Comparison of ENCODE assay signal across 1 cellular context in genomic region chr12:108613548-108613947, GRCh38.
TF ChIP-seq lines count a peak whose summit lies in the region.

No MANE protein-coding gene starts in this region.

TF ChIP-seq in GM12878, 131 proteins besides CTCF, POLR2A, EP300 and RAD21 (continued from another document):
- TF ChIP-seq ATF3 (IDR thresholded peaks at IDR 0.05; ENCODE audit: borderline replicate concordance, extremely low read depth, low read depth, low read length) = no peak
- TF ChIP-seq JUND (IDR thresholded peaks at IDR 0.05; ENCODE audit: low read depth, low read length) = no peak
- no peak for TF ChIP-seq SP1 (IDR thresholded peaks at IDR 0.05; ENCODE audit: low read depth, low read length)
- no peak for TF ChIP-seq RUNX3 (IDR thresholded peaks at IDR 0.05; ENCODE audit: low read length)
- no peak for TF ChIP-seq CHD4 (IDR thresholded peaks at IDR 0.05)
- TF ChIP-seq SIX5 (IDR thresholded peaks at IDR 0.05; ENCODE audit: low read depth, low read length, severe bottlenecking) = no peak
- TF ChIP-seq ZNF384 (IDR thresholded peaks at IDR 0.05; ENCODE audit: borderline replicate concordance, low read depth, low read length) = no peak
- TF ChIP-seq RB1 (IDR thresholded peaks at IDR 0.05; ENCODE audit: borderline replicate concordance) = no peak
- no peak for TF ChIP-seq CUX1 (IDR thresholded peaks at IDR 0.05; ENCODE audit: insufficient replicate concordance, low read depth, low read length)
- no peak for TF ChIP-seq KLF5 (IDR thresholded peaks at IDR 0.05; ENCODE audit: partially characterized antibody)
- no peak for TF ChIP-seq ETV6 (conservative IDR thresholded peaks at IDR 0.05 in 1 of 2, IDR thresholded peaks at IDR 0.05 in 1 of 2; ENCODE audit: borderline replicate concordance in 1 of 2, low read depth in 1 of 2)
- no peak for TF ChIP-seq ASH2L (IDR thresholded peaks at IDR 0.05; ENCODE audit: borderline replicate concordance, low read depth)
- no peak for TF ChIP-seq NFXL1 (IDR thresholded peaks at IDR 0.05; ENCODE audit: borderline replicate concordance)
- TF ChIP-seq EZH2 (IDR thresholded peaks at IDR 0.05; ENCODE audit: borderline replicate concordance, control insufficient read depth, low read depth, low read length) = no peak
- TF ChIP-seq SREBF2 (IDR thresholded peaks at IDR 0.05; ENCODE audit: low read length) = no peak
- TF ChIP-seq ZNF687 (IDR thresholded peaks at IDR 0.05) = peak; percentile 72
- no peak for TF ChIP-seq SUZ12 (IDR thresholded peaks at IDR 0.05; ENCODE audit: unreplicated experiment)
